In genomic region chr17:50672831-50673551, GRCh38 we compare ENCODE assay signal across 16 cellular contexts. TPM values are rescaled to one million over a fixed set of nuclear protein-coding genes. Genes with fewer than 3 reads are reported as not detected.
DNase-seq lines count a peak whose midpoint lies in the region; ATAC-seq and TF ChIP-seq lines count a peak whose summit lies in the region.
"Had no signal": no experiment of that assay in that cellular context is flagged by ENCODE, and none has a peak within 500 bp of the region (broad histone marks: within the 10 kb centered on the region; RNA-seq: fewer than 3 reads in every experiment).

No MANE protein-coding gene starts in this region.

- no peaks in the 10 kb centered on the region for H3K9me3 ChIP-seq in heart right ventricle
- H3K9me3 ChIP-seq: vagina had no signal

- ATAC-seq in heart right ventricle (peak; percentile 57 to 96 (median 86)), HG03342 (IDR thresholded peaks at IDR 0.05; ENCODE audit: unreplicated experiment) (no peak)
- ATAC-seq: activated CD4-positive, alpha-beta T cell treated with anti-CD3 and anti-CD28 coated beads for 36 hours; stimulated activated effector memory CD8-positive, alpha-beta T cell treated with anti-CD3 and anti-CD28 coated beads, Interleukin-12 subunit alpha, Interleukin-12 subunit beta, amount 100 ng/mL, for 72 hours had no signal

- peak overlapping the region; percentile 64; the same call in 1 of the 2 replicates for H3K27ac ChIP-seq in VCaP
- H3K27ac ChIP-seq in heart right ventricle, result peak overlapping the region in 1 of 10 donors; percentile 26
- H3K27ac ChIP-seq: KMS-11, vagina had no signal

- H3K27me3 ChIP-seq in heart right ventricle, result no peaks in the 10 kb centered on the region
- H3K27me3 ChIP-seq: vagina had no signal

- peak; percentile 43 for DNase-seq in D341Med (ENCODE audit: low spot score)
- DNase-seq in heart right ventricle, result peak in 1 of 2 donors; percentile 49
- DNase-seq in posterior vena cava (ENCODE audit: low spot score), result peak; percentile 55
- no peak for DNase-seq in superior temporal gyrus (ENCODE audit: extremely low spot score)
- DNase-seq in NCI-H128 (lab: John Stamatoyannopoulos, UW; ENCODE audit: unreplicated experiment), result no peak
- no peak for DNase-seq in activated CD4-positive, alpha-beta T cell treated with anti-CD3 and anti-CD28 coated beads, Interleukin-2, amount 50 U/mL, for 48 hours
- DNase-seq: activated CD4-positive, alpha-beta T cell treated with anti-CD3 and anti-CD28 coated beads for 36 hours; caudate nucleus; effector CD8-positive, alpha-beta T cell; NCI-H146; SIG-M5 had no signal

- H3K4me1 ChIP-seq in heart right ventricle, result peaks cover 0 to 5% (median 0%) of the 10 kb centered on the region in 9 donors

- no peak for TF ChIP-seq CTCF in VCaP (conservative IDR thresholded peaks at IDR 0.05)
- no peak for TF ChIP-seq CTCF in heart right ventricle (IDR thresholded peaks at IDR 0.05)

- H3K4me3 ChIP-seq in heart right ventricle, result no peak overlapping the region
- H3K4me3 ChIP-seq: vagina had no signal

- WGBS in heart right ventricle, 2 donors, result 78 to 89% methylated on average over 20 of the region's 20 CpGs

- intact Hi-C loops in heart right ventricle (cut with DNase I), result loop anchor here in 2 of 10 donors (2.0 to 5.0 kb wide), 2 partner anchors 34 to 36 kb away; no protein-coding TSS in a partner anchor
- intact Hi-C loops in posterior vena cava (cut with DNase I), result no loop called here

- no peaks in the 10 kb centered on the region for H3K36me3 ChIP-seq in heart right ventricle
- H3K36me3 ChIP-seq: vagina had no signal

RNA-seq across cellular contexts. Expression of gene ANKRD40, which starts 34.7 kb away (rescaled TPM):
- total RNA-seq in heart right ventricle (10 to 100 TPM; 39.0 to 56.8 (median 43.6) TPM), posterior vena cava (10 to 100 TPM; 57.4 to 77.3 TPM)
- polyA plus RNA-seq in heart right ventricle, result 10 to 100 TPM; 18.2 to 20.6 TPM

RNA-seq across cellular contexts. Expression of gene ABCC3, which starts 38.3 kb away (rescaled TPM):
- 1 to 10 TPM in 6 of 10 donors, under 1 TPM in 3, not detected in 1; 0.23 to 5.7 (median 1.1) TPM for total RNA-seq in heart right ventricle
- 1 to 10 TPM in 1 of 2 donors, under 1 TPM in 1; 0.41 to 2.0 TPM for polyA plus RNA-seq in heart right ventricle
- total RNA-seq in posterior vena cava, result 10 to 100 TPM; 13.1 to 19.8 TPM
- total RNA-seq: activated CD4-positive, alpha-beta T cell treated with anti-CD3 and anti-CD28 coated beads for 36 hours had no signal

RNA-seq across cellular contexts. Expression of gene LUC7L3, which starts 46.4 kb away (rescaled TPM):
- total RNA-seq in heart right ventricle (10 to 100 TPM; 35.7 to 63.9 (median 46.8) TPM), posterior vena cava (10 to 100 TPM; 82.0 to 92.5 TPM)
- 100 to 1,000 TPM in 1 of 2 donors, 10 to 100 TPM in 1; 33.7 to 188 TPM for polyA plus RNA-seq in heart right ventricle

Comparison
In these comparisons a context has a peak if more than half of its experiments do, and no peak if none do; other contexts are left out.
1. DNase-seq: peak in D341Med (single experiment) and posterior vena cava (single experiment); none in superior temporal gyrus (single experiment), NCI-H128 (single experiment) and activated CD4-positive, alpha-beta T cell treated with anti-CD3 and anti-CD28 coated beads, Interleukin-2, amount 50 U/mL, for 48 hours (0 of 2).